ENCODE assay signal across 28 cellular contexts in genomic region chr10:20606985-20607384, GRCh38.
"Had no signal": no experiment of that assay in that cellular context is flagged by ENCODE, and none has a peak within 500 bp of the region (broad histone marks: within the 10 kb centered on the region; RNA-seq: fewer than 3 reads in every experiment).

No MANE protein-coding gene starts in this region.

- H3K79me2 ChIP-seq: parathyroid adenoma had no signal

- H3K27me3 ChIP-seq: neural progenitor cell, ovary, spleen, suprapubic skin, testis, tibial artery, transverse colon, upper lobe of right lung, uterus had no signal

- H3K36me3 ChIP-seq: neural progenitor cell, ovary, spleen, suprapubic skin, tibial artery, transverse colon, upper lobe of right lung, uterus had no signal

- H3K4me1 ChIP-seq: neural progenitor cell, parathyroid adenoma, psoas muscle, spleen, suprapubic skin, testis, tibial artery, transverse colon, upper lobe of right lung, uterus had no signal

- H3K4me3 ChIP-seq: neural progenitor cell, ovary, psoas muscle, skin epidermis, smooth muscle cell, spleen, suprapubic skin, testis, tibial artery, transverse colon, upper lobe of right lung, uterus had no signal

- H3K9me3 ChIP-seq: ovary, psoas muscle, suprapubic skin, testis, tibial artery, upper lobe of right lung, uterus had no signal

- ATAC-seq: psoas muscle; right cardiac atrium; sciatic nerve; stimulated activated memory B cell treated with anti-CD40 and anti-IgM and Interleukin-4, amounts not matched to agents 10 μg/mL and 1 μg/mL and 100 μg/mL, for 72 hours; stimulated activated naive CD8-positive, alpha-beta T cell treated with anti-CD3 and anti-CD28 coated beads, Interleukin-15, amount 100 ng/mL, for 72 hours; stimulated activated naive CD8-positive, alpha-beta T cell treated with anti-CD3 and anti-CD28 coated beads, Interleukin-15, Interleukin-2, amounts not matched to agents 100 U/mL and 50 U/mL, for 24 hours; upper lobe of right lung had no signal

- H3K4me2 ChIP-seq: neural progenitor cell, smooth muscle cell had no signal

- H3K9ac ChIP-seq: neural progenitor cell, parathyroid adenoma had no signal

- H2AFZ ChIP-seq: neural progenitor cell, parathyroid adenoma had no signal

- H3K27ac ChIP-seq: neural progenitor cell, ovary, parathyroid adenoma, psoas muscle, skin epidermis, spleen, suprapubic skin, testis, tibial artery, transverse colon, upper lobe of right lung, uterus had no signal

- DNase-seq: natural killer cell; occipital lobe; ovary; posterior cingulate gyrus; psoas muscle; right cardiac atrium; spleen; stimulated activated CD4-positive, alpha-beta T cell treated with anti-CD3 and anti-CD28 coated beads, Interleukin-12 subunit alpha, Interleukin-12 subunit beta, amount 100 ng/mL, for 4 hours; stimulated activated CD4-positive, alpha-beta T cell treated with anti-CD3 and anti-CD28 coated beads, Interleukin-1b, Interleukin-23, amount 100 ng/mL, for 48 hours; stimulated activated CD4-positive, alpha-beta T cell treated with anti-CD3 and anti-CD28 coated beads, Interleukin-4, amount 100 ng/mL, for 1 hour; stimulated activated CD4-positive, alpha-beta T cell treated with anti-CD3 and anti-CD28 coated beads, Interleukin-4, amount 100 ng/mL, for 4 hours; stimulated activated CD8-positive, alpha-beta memory T cell treated with anti-CD3 and anti-CD28 coated beads, Interleukin-4, amount 100 ng/mL, for 48 hours; stimulated activated naive CD4-positive, alpha-beta T cell; stimulated activated naive CD8-positive, alpha-beta T cell treated with anti-CD3 and anti-CD28 coated beads, Interleukin-15, amount 100 ng/mL, for 72 hours; stimulated activated naive CD8-positive, alpha-beta T cell treated with anti-CD3 and anti-CD28 coated beads, Interleukin-15, Interleukin-2, amounts not matched to agents 100 U/mL and 50 U/mL, for 24 hours; substantia nigra; testis; tibial artery; transverse colon; upper lobe of right lung; uterus had no signal
